ENCODE assay signal across 21 cellular contexts in the genomic region with DNA sequence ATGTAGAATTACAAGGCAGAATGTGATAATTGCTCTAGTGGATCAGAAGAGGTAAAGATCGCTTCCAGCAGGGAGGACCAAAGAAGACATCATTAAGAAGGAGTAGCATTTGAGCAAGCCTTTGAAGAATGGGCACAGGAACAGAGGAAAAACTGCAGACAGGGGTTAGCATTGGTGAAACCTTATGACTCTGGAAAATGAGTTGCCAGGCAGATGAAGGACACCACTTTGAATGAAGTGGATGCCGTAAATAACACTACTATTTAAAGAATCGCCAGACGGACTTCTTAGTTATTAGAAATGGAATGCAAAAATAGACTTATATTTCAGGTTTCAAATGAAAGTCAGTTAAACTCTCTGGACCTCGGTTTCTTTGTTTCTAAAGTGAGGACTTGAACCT.
"Had no signal": no experiment of that assay in that cellular context is flagged by ENCODE, and none has a peak within 500 bp of the region (broad histone marks: within the 10 kb centered on the region; RNA-seq: fewer than 3 reads in every experiment).

No MANE protein-coding gene starts in this region.

- H3K9me3 ChIP-seq: upper lobe of right lung had no signal

- H3K27me3 ChIP-seq: cardiac muscle cell, foreskin keratinocyte, upper lobe of right lung had no signal

- H3K9me3 Mint-ChIP-seq: activated CD4-positive, alpha-beta memory T cell treated with anti-CD3 and anti-CD28 coated beads, Interleukin-2, amount 10 ng/mL, durations not matched to agents 7 days and 5 days; activated naive CD8-positive, alpha-beta T cell treated with anti-CD3 and anti-CD28 coated beads, Interleukin-2, amount 50 U/mL, for 24 hours had no signal

- H3K36me3 ChIP-seq: cardiac muscle cell, upper lobe of right lung had no signal

- H3K27ac ChIP-seq: cardiac muscle cell, foreskin keratinocyte, upper lobe of right lung had no signal

- H3K4me1 ChIP-seq: foreskin keratinocyte, upper lobe of right lung had no signal

- H3K4me3 Mint-ChIP-seq: activated B cell treated with CpG ODN at 0.5 μM for 24 hours; activated CD4-positive, alpha-beta memory T cell treated with anti-CD3 and anti-CD28 coated beads, Interleukin-2, amount 10 ng/mL, durations not matched to agents 7 days and 5 days; activated naive CD8-positive, alpha-beta T cell treated with anti-CD3 and anti-CD28 coated beads, Interleukin-2, amount 50 U/mL, for 24 hours; dendritic cell treated with granulocyte-macrophage colony-stimulating factor and Interleukin-4, amounts not matched to agents 40 ng/mL and 50 ng/mL, for 4 days; nephron progenitor cell had no signal

- H3K27me3 Mint-ChIP-seq: activated B cell treated with CpG ODN at 0.5 μM for 24 hours; activated CD4-positive, alpha-beta memory T cell treated with anti-CD3 and anti-CD28 coated beads, Interleukin-2, amount 10 ng/mL, durations not matched to agents 7 days and 5 days; activated naive CD8-positive, alpha-beta T cell treated with anti-CD3 and anti-CD28 coated beads, Interleukin-2, amount 50 U/mL, for 24 hours; dendritic cell treated with granulocyte-macrophage colony-stimulating factor and Interleukin-4, amounts not matched to agents 40 ng/mL and 50 ng/mL, for 4 days had no signal

- ATAC-seq: activated naive CD8-positive, alpha-beta T cell treated with anti-CD3 and anti-CD28 coated beads, Interleukin-2, amount 50 U/mL, for 24 hours; foreskin keratinocyte; stimulated activated naive CD8-positive, alpha-beta T cell treated with anti-CD3 and anti-CD28 coated beads, Interleukin-15, Interleukin-2, amounts not matched to agents 100 U/mL and 50 U/mL, for 24 hours; upper lobe of right lung had no signal

- H3K4me3 ChIP-seq: cardiac muscle cell, upper lobe of right lung had no signal

- H3K27ac Mint-ChIP-seq: activated B cell treated with CpG ODN at 0.5 μM for 24 hours; activated CD4-positive, alpha-beta memory T cell treated with anti-CD3 and anti-CD28 coated beads, Interleukin-2, amount 10 ng/mL, durations not matched to agents 7 days and 5 days; activated naive CD8-positive, alpha-beta T cell treated with anti-CD3 and anti-CD28 coated beads, Interleukin-2, amount 50 U/mL, for 24 hours; dendritic cell treated with granulocyte-macrophage colony-stimulating factor and Interleukin-4, amounts not matched to agents 40 ng/mL and 50 ng/mL, for 4 days; nephron progenitor cell had no signal

- DNase-seq: activated B cell treated with CpG ODN at 0.5 μM for 24 hours; activated CD4-positive, alpha-beta memory T cell treated with anti-CD3 and anti-CD28 coated beads, Interleukin-2, amount 10 ng/mL, durations not matched to agents 7 days and 5 days; activated CD4-positive, alpha-beta T cell treated with anti-CD3 and anti-CD28 coated beads for 4 hours; activated gamma-delta T cell; activated naive CD4-positive, alpha-beta T cell treated with anti-CD3 and anti-CD28 coated beads, Interleukin-2, amount 50 U/mL, for 16 hours; activated naive CD8-positive, alpha-beta T cell treated with anti-CD3 and anti-CD28 coated beads, Interleukin-2, amount 50 U/mL, for 24 hours; effector CD4-positive, alpha-beta T cell; foreskin keratinocyte; glutamatergic neuron; hypothalamus; nephron progenitor cell; occipital lobe; posterior cingulate gyrus; retina; stimulated activated CD4-positive, alpha-beta T cell treated with anti-CD3 and anti-CD28 coated beads, Interleukin-12 subunit alpha, Interleukin-12 subunit beta, amount 100 ng/mL, for 4 hours; stimulated activated CD4-positive, alpha-beta T cell treated with anti-CD3 and anti-CD28 coated beads, Interleukin-4, amount 100 ng/mL, for 4 hours; stimulated activated naive CD8-positive, alpha-beta T cell treated with anti-CD3 and anti-CD28 coated beads, Interleukin-15, Interleukin-2, amounts not matched to agents 100 U/mL and 50 U/mL, for 24 hours; T1000; upper lobe of right lung had no signal

- H3K4me1 Mint-ChIP-seq: activated B cell treated with CpG ODN at 0.5 μM for 24 hours; activated CD4-positive, alpha-beta memory T cell treated with anti-CD3 and anti-CD28 coated beads, Interleukin-2, amount 10 ng/mL, durations not matched to agents 7 days and 5 days; activated naive CD8-positive, alpha-beta T cell treated with anti-CD3 and anti-CD28 coated beads, Interleukin-2, amount 50 U/mL, for 24 hours had no signal
